8 cellular contexts compared by ENCODE assay signal in genomic region chr10:114437456-114438292, GRCh38. TPM values are rescaled to one million over a fixed set of nuclear protein-coding genes. Genes with fewer than 3 reads are reported as not detected.
A peak's percentile ranks its signal among the peaks of the same experiment; 100 is the strongest.
DNase-seq lines count a peak whose midpoint lies in the region; ATAC-seq and TF ChIP-seq lines count a peak whose summit lies in the region.

No MANE protein-coding gene starts in this region.

- ATAC-seq in PC-3, result peak; percentile 53
- no peak for ATAC-seq in thoracic aorta (ENCODE audit: insufficient number of reproducible peaks, low FRiP score, low read depth)

- H3K9me3 ChIP-seq in PC-3 (ENCODE audit: low read length) (no peaks in the 10 kb centered on the region), thoracic aorta (no peaks in the 10 kb centered on the region)

- H4K20me1 ChIP-seq in PC-3 (ENCODE audit: low read length), result no peaks in the 10 kb centered on the region

- no peaks in the 10 kb centered on the region for H3K79me2 ChIP-seq in PC-3 (ENCODE audit: low read length)

- H3K4me1 ChIP-seq in PC-3 (ENCODE audit: insufficient read depth, low read length), result no peaks in the 10 kb centered on the region
- H3K4me1 ChIP-seq in thoracic aorta (ENCODE audit: control insufficient read depth in 1 of 2, low read depth in 2 of 2), result no peaks in the 10 kb centered on the region

- H3K36me3 ChIP-seq in PC-3 (ENCODE audit: low read depth, low read length), result no peaks in the 10 kb centered on the region; the same call in 1 of the 2 replicates
- peaks cover 4% of the 10 kb centered on the region for H3K36me3 ChIP-seq in thoracic aorta

- POLR2A ChIA-PET in PC-3 (lab: Charles Lee; ENCODE audit: unreplicated experiment), result no interaction called here

- H3K9me2 ChIP-seq in PC-3 (replicated peaks; ENCODE audit: low read length), result no peaks in the 10 kb centered on the region

- H3K27me3 ChIP-seq in PC-3 (ENCODE audit: low read length) (no peaks in the 10 kb centered on the region), thoracic aorta (replicated peaks; ENCODE audit: insufficient read depth) (no peaks in the 10 kb centered on the region)

- no peak overlapping the region for H3K4me3 ChIP-seq in PC-3 (ENCODE audit: low read length)
- no peak overlapping the region for H3K4me3 ChIP-seq in thoracic aorta

- DNase-seq in SIG-M5 treated with dmso at 0.1 percent for 504 hours (lab: John Stamatoyannopoulos, UW; ENCODE audit: unreplicated experiment) (peak; percentile 8), SIG-M5 (lab: John Stamatoyannopoulos, UW) (no peak), PC-3 (peak; percentile 55), fibroblast of peridontal ligament (ENCODE audit: extremely low read depth) (peak; percentile 4), thoracic aorta (ENCODE audit: low spot score) (no peak), GF-D8 (lab: John Stamatoyannopoulos, UW) (no peak), mucosa of gallbladder (ENCODE audit: low spot score) (no peak), NCI-H128 (lab: John Stamatoyannopoulos, UW; ENCODE audit: unreplicated experiment) (no peak)

- H2AFZ ChIP-seq in PC-3 (ENCODE audit: low read length), result no peak overlapping the region

- intact Hi-C loops in PC-3 (cut with micrococcal nuclease), result loop anchor here (1.0 kb wide), 1 partner anchor 133 kb away; no protein-coding TSS in a partner anchor

- TF ChIP-seq CTCF in PC-3 (conservative IDR thresholded peaks at IDR 0.05; ENCODE audit: low read depth, low read length), result peak; percentile 65
- peak; percentile 64 for TF ChIP-seq CTCF in thoracic aorta (IDR thresholded peaks at IDR 0.05)

- CTCF ChIA-PET in PC-3 (lab: Charles Lee), result no interaction called here

- no TSS peak for BruUV-seq in PC-3 (replicated peaks; lab: Mats Ljungman, UMichigan)

- no peak overlapping the region for H3K9ac ChIP-seq in PC-3 (ENCODE audit: low read length)

- no peak overlapping the region for H3K4me2 ChIP-seq in PC-3 (ENCODE audit: low read length)

- no peak overlapping the region for H3K27ac ChIP-seq in PC-3 (ENCODE audit: low read length)
- H3K27ac ChIP-seq in thoracic aorta, result no peak overlapping the region

- no peaks in the 10 kb centered on the region for H3F3A ChIP-seq in PC-3 (ENCODE audit: low read length, unreplicated experiment)

RNA-seq across cellular contexts. Expression of gene AFAP1L2, which starts 33.4 kb away (rescaled TPM):
- total RNA-seq in PC-3 (2014; rRNA removed) (0.77 and 0.81 TPM in 2 replicates), thoracic aorta (10 to 100 TPM in 1 of 2 donors, 1 to 10 TPM in 1; 7.7 to 13.3 TPM), mucosa of gallbladder (6.3 TPM)

Comparison
In these comparisons a context has a peak if more than half of its experiments do, and no peak if none do; other contexts are left out.
1. DNase-seq: peak in SIG-M5 treated with dmso at 0.1 percent for 504 hours (single experiment), PC-3 (single experiment) and fibroblast of peridontal ligament (single experiment); none in SIG-M5 (single experiment), thoracic aorta (single experiment), GF-D8 (single experiment), mucosa of gallbladder (single experiment) and NCI-H128 (single experiment).